In the genomic region with DNA sequence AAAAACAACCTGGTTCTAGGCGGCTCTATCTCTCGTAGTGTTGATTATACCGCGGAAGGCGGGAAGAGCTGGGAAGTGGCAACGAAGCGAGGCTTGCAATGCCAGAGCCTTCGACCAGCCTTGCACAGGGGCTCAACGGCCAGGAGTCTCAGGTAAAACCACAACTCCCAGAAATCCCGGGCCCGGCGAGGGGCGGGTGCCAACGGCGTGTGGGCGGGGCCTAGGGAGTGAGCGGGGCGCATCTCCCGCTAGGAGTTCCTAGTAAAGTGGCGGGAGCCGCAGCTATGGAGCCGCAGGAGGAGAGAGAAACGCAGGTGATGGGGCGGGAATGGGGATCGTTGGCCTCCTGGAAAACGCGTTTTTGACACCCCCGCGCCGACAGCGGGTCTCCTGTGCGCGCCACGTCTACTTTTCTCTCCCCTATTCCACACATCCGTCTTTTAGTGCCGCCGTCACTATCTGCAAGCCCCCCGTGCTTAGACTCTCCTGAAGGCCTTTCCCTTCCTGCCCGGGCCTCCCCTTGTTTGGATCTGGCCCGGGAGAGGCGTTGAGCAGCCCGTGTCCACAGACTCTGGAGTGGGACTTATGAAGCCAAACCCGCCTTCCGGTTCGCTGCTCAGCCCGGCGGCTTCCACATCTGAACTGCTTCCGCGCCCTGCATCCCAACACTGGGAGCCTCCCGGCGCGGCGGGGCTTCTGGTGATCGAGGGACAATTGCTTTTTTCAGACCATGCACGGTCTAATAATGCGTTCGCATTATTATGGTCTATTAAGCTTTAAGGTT, we compare ENCODE assay signal across 1 cellular context.
TF ChIP-seq lines count a peak whose summit lies in the region.

A gene with protein sequence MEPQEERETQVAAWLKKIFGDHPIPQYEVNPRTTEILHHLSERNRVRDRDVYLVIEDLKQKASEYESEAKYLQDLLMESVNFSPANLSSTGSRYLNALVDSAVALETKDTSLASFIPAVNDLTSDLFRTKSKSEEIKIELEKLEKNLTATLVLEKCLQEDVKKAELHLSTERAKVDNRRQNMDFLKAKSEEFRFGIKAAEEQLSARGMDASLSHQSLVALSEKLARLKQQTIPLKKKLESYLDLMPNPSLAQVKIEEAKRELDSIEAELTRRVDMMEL (plus strand): TSS at position 258 of the 784 bp plus-strand sequence. CDS start 27 bp downstream, at position 285.

TF ChIP-seq in HepG2, 621 proteins besides CTCF, POLR2A, EP300 and RAD21 (continued from another document and continues in another):
- TF ChIP-seq, protein P1, sequence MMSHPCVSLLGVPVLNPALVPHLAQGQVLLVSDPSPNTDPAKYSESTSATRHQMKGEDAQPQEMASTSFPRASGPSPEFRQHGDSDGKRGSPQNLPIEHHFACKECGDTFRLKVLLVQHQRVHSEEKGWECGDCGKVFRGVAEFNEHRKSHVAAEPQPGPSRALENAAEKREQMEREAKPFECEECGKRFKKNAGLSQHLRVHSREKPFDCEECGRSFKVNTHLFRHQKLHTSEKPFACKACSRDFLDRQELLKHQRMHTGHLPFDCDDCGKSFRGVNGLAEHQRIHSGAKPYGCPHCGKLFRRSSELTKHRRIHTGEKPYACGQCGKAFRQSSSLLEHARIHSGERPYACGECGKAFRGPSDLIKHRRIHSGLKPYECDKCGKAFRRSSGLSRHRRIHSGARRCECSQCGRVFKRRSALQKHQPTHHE (CRISPR knock-in tag; IDR thresholded peaks at IDR 0.05; ENCODE audit: borderline replicate concordance): 0 out of 2 replicates have a peak, but pooled peaks have one; percentile 76
- TF ChIP-seq ZNF567 (CRISPR knock-in tag; IDR thresholded peaks at IDR 0.05; ENCODE audit: borderline replicate concordance) (0 out of 2 replicates have a peak, but pooled peaks have one; percentile 66), NFIB (CRISPR knock-in tag; IDR thresholded peaks at IDR 0.05; ENCODE audit: borderline replicate concordance) (no peak), JUN (CRISPR knock-in tag; IDR thresholded peaks at IDR 0.05) (no peak), RFXAP (CRISPR knock-in tag; IDR thresholded peaks at IDR 0.05; ENCODE audit: borderline replicate concordance) (no peak), NONO (IDR thresholded peaks at IDR 0.05) (no peak), NONO (CRISPR knock-in tag; conservative IDR thresholded peaks at IDR 0.05) (peak; percentile 54; the same call in 1 of the 2 replicates), ZNF543 (CRISPR knock-in tag; IDR thresholded peaks at IDR 0.05) (peak; percentile 56; the same call in 1 of the 2 replicates), ZNF557 (CRISPR knock-in tag; IDR thresholded peaks at IDR 0.05) (no peak), ZNF619 (CRISPR knock-in tag; IDR thresholded peaks at IDR 0.05) (0 out of 2 replicates have a peak, but pooled peaks have one; percentile 57), ARNTL (CRISPR knock-in tag; IDR thresholded peaks at IDR 0.05) (no peak), KDM4B (CRISPR knock-in tag; IDR thresholded peaks at IDR 0.05) (0 out of 2 replicates have a peak, but pooled peaks have one; percentile 41), PAWR (CRISPR knock-in tag; IDR thresholded peaks at IDR 0.05; ENCODE audit: borderline replicate concordance) (no peak), SP140L (CRISPR knock-in tag; IDR thresholded peaks at IDR 0.05; ENCODE audit: borderline replicate concordance) (no peak), GABPA (IDR thresholded peaks at IDR 0.05; ENCODE audit: low read depth, low read length) (peak; percentile 48), GABPA (CRISPR knock-in tag; IDR thresholded peaks at IDR 0.05; ENCODE audit: low read depth) (peak; percentile 78), ZBTB38 (CRISPR knock-in tag; IDR thresholded peaks at IDR 0.05) (no peak), ZZZ3 (CRISPR knock-in tag; IDR thresholded peaks at IDR 0.05; ENCODE audit: borderline replicate concordance) (peak; percentile 54; the same call in 1 of the 2 replicates), SETDB1 (CRISPR knock-in tag; IDR thresholded peaks at IDR 0.05; ENCODE audit: borderline replicate concordance) (no peak), FOXJ3 (CRISPR knock-in tag; IDR thresholded peaks at IDR 0.05; ENCODE audit: borderline replicate concordance) (no peak), DMAP1 (CRISPR knock-in tag; IDR thresholded peaks at IDR 0.05) (peak; percentile 63; the same call in 1 of the 2 replicates), ZNF547 (CRISPR knock-in tag; IDR thresholded peaks at IDR 0.05) (peak; percentile 60), RELA (CRISPR knock-in tag; IDR thresholded peaks at IDR 0.05) (no peak), KLF16 (CRISPR knock-in tag; IDR thresholded peaks at IDR 0.05) (0 out of 4 replicates have a peak, but pooled peaks of 1 of the 2 experiments have one; percentile 23), ZNF432 (CRISPR knock-in tag; IDR thresholded peaks at IDR 0.05; ENCODE audit: borderline replicate concordance) (no peak), ZNF30 (CRISPR knock-in tag; IDR thresholded peaks at IDR 0.05) (no peak), NR2F6 (IDR thresholded peaks at IDR 0.05) (no peak), NR2F6 (CRISPR knock-in tag; IDR thresholded peaks at IDR 0.05) (no peak), ZNF839 (CRISPR knock-in tag; IDR thresholded peaks at IDR 0.05; ENCODE audit: borderline replicate concordance) (0 out of 2 replicates have a peak, but pooled peaks have one; percentile 54), ZNF264 (CRISPR knock-in tag; IDR thresholded peaks at IDR 0.05) (no peak), LCORL (IDR thresholded peaks at IDR 0.05) (no peak), LCORL (CRISPR knock-in tag; IDR thresholded peaks at IDR 0.05) (peak; percentile 80), MTF1 (CRISPR knock-in tag; IDR thresholded peaks at IDR 0.05) (peak; percentile 79; the same call in 1 of the 2 replicates), AGO2 (optimal IDR thresholded peaks at IDR 0.05; ENCODE audit: low read depth, low read length) (no peak), KLF6 (CRISPR knock-in tag; IDR thresholded peaks at IDR 0.05) (no peak)
- TF ChIP-seq, protein P2, sequence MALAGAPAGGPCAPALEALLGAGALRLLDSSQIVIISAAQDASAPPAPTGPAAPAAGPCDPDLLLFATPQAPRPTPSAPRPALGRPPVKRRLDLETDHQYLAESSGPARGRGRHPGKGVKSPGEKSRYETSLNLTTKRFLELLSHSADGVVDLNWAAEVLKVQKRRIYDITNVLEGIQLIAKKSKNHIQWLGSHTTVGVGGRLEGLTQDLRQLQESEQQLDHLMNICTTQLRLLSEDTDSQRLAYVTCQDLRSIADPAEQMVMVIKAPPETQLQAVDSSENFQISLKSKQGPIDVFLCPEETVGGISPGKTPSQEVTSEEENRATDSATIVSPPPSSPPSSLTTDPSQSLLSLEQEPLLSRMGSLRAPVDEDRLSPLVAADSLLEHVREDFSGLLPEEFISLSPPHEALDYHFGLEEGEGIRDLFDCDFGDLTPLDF (CRISPR knock-in tag; IDR thresholded peaks at IDR 0.05): peak; percentile 92
- TF ChIP-seq, protein P3, sequence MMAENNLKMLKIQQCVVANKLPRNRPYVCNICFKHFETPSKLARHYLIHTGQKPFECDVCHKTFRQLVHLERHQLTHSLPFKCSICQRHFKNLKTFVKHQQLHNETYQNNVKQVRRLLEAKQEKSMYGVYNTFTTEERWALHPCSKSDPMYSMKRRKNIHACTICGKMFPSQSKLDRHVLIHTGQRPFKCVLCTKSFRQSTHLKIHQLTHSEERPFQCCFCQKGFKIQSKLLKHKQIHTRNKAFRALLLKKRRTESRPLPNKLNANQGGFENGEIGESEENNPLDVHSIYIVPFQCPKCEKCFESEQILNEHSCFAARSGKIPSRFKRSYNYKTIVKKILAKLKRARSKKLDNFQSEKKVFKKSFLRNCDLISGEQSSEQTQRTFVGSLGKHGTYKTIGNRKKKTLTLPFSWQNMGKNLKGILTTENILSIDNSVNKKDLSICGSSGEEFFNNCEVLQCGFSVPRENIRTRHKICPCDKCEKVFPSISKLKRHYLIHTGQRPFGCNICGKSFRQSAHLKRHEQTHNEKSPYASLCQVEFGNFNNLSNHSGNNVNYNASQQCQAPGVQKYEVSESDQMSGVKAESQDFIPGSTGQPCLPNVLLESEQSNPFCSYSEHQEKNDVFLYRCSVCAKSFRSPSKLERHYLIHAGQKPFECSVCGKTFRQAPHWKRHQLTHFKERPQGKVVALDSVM (CRISPR knock-in tag; IDR thresholded peaks at IDR 0.05): peak; percentile 57
- TF ChIP-seq, protein P4, sequence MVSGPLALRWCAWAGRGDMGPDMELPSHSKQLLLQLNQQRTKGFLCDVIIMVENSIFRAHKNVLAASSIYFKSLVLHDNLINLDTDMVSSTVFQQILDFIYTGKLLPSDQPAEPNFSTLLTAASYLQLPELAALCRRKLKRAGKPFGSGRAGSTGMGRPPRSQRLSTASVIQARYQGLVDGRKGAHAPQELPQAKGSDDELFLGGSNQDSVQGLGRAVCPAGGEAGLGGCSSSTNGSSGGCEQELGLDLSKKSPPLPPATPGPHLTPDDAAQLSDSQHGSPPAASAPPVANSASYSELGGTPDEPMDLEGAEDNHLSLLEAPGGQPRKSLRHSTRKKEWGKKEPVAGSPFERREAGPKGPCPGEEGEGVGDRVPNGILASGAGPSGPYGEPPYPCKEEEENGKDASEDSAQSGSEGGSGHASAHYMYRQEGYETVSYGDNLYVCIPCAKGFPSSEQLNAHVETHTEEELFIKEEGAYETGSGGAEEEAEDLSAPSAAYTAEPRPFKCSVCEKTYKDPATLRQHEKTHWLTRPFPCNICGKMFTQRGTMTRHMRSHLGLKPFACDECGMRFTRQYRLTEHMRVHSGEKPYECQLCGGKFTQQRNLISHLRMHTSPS (CRISPR knock-in tag; IDR thresholded peaks at IDR 0.05; ENCODE audit: low read depth): no peak
- TF ChIP-seq, protein P5, sequence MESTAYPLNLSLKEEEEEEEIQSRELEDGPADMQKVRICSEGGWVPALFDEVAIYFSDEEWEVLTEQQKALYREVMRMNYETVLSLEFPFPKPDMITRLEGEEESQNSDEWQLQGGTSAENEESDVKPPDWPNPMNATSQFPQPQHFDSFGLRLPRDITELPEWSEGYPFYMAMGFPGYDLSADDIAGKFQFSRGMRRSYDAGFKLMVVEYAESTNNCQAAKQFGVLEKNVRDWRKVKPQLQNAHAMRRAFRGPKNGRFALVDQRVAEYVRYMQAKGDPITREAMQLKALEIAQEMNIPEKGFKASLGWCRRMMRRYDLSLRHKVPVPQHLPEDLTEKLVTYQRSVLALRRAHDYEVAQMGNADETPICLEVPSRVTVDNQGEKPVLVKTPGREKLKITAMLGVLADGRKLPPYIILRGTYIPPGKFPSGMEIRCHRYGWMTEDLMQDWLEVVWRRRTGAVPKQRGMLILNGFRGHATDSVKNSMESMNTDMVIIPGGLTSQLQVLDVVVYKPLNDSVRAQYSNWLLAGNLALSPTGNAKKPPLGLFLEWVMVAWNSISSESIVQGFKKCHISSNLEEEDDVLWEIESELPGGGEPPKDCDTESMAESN (CRISPR knock-in tag; conservative IDR thresholded peaks at IDR 0.05): no peak
- TF ChIP-seq, protein P6, sequence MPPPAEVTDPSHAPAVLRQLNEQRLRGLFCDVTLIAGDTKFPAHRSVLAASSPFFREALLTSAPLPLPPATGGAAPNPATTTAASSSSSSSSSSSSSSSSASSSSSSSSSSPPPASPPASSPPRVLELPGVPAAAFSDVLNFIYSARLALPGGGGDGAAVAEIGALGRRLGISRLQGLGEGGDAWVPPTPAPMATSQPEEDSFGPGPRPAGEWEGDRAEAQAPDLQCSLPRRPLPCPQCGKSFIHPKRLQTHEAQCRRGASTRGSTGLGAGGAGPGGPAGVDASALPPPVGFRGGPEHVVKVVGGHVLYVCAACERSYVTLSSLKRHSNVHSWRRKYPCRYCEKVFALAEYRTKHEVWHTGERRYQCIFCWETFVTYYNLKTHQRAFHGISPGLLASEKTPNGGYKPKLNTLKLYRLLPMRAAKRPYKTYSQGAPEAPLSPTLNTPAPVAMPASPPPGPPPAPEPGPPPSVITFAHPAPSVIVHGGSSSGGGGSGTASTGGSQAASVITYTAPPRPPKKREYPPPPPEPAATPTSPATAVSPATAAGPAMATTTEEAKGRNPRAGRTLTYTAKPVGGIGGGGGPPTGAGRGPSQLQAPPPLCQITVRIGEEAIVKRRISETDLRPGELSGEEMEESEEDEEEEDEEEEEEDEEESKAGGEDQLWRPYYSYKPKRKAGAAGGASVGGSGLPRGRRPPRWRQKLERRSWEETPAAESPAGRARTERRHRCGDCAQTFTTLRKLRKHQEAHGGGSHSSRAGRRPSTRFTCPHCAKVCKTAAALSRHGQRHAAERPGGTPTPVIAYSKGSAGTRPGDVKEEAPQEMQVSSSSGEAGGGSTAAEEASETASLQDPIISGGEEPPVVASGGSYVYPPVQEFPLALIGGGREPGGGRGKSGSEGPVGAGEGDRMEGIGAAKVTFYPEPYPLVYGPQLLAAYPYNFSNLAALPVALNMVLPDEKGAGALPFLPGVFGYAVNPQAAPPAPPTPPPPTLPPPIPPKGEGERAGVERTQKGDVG (CRISPR knock-in tag; IDR thresholded peaks at IDR 0.05; ENCODE audit: borderline replicate concordance): no peak
- TF ChIP-seq, protein P7, sequence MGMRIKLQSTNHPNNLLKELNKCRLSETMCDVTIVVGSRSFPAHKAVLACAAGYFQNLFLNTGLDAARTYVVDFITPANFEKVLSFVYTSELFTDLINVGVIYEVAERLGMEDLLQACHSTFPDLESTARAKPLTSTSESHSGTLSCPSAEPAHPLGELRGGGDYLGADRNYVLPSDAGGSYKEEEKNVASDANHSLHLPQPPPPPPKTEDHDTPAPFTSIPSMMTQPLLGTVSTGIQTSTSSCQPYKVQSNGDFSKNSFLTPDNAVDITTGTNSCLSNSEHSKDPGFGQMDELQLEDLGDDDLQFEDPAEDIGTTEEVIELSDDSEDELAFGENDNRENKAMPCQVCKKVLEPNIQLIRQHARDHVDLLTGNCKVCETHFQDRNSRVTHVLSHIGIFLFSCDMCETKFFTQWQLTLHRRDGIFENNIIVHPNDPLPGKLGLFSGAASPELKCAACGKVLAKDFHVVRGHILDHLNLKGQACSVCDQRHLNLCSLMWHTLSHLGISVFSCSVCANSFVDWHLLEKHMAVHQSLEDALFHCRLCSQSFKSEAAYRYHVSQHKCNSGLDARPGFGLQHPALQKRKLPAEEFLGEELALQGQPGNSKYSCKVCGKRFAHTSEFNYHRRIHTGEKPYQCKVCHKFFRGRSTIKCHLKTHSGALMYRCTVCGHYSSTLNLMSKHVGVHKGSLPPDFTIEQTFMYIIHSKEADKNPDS (CRISPR knock-in tag; IDR thresholded peaks at IDR 0.05): peak; percentile 72; the same call in 1 of the 2 replicates
- TF ChIP-seq, protein P8, sequence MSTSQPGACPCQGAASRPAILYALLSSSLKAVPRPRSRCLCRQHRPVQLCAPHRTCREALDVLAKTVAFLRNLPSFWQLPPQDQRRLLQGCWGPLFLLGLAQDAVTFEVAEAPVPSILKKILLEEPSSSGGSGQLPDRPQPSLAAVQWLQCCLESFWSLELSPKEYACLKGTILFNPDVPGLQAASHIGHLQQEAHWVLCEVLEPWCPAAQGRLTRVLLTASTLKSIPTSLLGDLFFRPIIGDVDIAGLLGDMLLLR (CRISPR knock-in tag; IDR thresholded peaks at IDR 0.05): peak; percentile 80; the same call in 1 of the 2 replicates
- TF ChIP-seq, protein P9, sequence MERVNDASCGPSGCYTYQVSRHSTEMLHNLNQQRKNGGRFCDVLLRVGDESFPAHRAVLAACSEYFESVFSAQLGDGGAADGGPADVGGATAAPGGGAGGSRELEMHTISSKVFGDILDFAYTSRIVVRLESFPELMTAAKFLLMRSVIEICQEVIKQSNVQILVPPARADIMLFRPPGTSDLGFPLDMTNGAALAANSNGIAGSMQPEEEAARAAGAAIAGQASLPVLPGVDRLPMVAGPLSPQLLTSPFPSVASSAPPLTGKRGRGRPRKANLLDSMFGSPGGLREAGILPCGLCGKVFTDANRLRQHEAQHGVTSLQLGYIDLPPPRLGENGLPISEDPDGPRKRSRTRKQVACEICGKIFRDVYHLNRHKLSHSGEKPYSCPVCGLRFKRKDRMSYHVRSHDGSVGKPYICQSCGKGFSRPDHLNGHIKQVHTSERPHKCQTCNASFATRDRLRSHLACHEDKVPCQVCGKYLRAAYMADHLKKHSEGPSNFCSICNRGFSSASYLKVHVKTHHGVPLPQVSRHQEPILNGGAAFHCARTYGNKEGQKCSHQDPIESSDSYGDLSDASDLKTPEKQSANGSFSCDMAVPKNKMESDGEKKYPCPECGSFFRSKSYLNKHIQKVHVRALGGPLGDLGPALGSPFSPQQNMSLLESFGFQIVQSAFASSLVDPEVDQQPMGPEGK (CRISPR knock-in tag; IDR thresholded peaks at IDR 0.05): 0 out of 2 replicates have a peak, but pooled peaks have one; percentile 16
